Comparison of ENCODE assay signal across 31 cellular contexts in the genomic region with DNA sequence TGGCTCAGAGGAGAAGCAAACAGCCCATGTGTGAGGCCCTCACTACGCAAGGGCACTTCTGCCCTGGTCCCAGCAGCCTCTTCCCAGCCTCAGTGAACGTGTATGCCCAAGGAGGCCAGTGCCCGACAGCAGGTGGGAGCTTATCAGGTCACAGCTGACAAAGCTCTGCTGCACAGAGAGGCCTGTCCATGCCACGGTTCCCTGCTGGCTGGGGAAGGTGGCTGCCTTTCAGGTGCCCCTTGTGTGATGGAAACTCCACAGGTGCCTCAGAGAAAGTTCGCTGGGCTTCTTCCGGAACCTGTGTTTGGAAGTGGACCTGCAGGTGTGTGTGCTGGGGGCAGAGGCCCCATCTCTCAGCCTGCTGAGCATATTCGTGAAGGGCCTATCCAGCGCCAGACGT. TPM values are rescaled to one million over a fixed set of nuclear protein-coding genes. Genes with fewer than 3 reads are reported as not detected.
"Had no signal": no experiment of that assay in that cellular context is flagged by ENCODE, and none has a peak within 500 bp of the region (broad histone marks: within the 10 kb centered on the region; RNA-seq: fewer than 3 reads in every experiment).

No MANE protein-coding gene starts in this region.

- ATAC-seq: esophagus mucosa, gastrocnemius medialis, left lobe of liver, mucosa of descending colon, sciatic nerve had no signal

- H3K4me3 Mint-ChIP-seq: memory B cell, naive B cell had no signal

- H3K9ac ChIP-seq: parathyroid adenoma had no signal

- H3K4me1 ChIP-seq: gastrocnemius medialis, parathyroid adenoma, stomach, thyroid gland had no signal

- H3K9me3 ChIP-seq: gastrocnemius medialis, neutrophil, prostate gland, thyroid gland, vagina had no signal

- DNase-seq: cortex of kidney; foreskin fibroblast; gastrocnemius medialis; mucosa of descending colon; naive B cell; stimulated activated CD4-positive, alpha-beta T cell treated with anti-CD3 and anti-CD28 coated beads, Interleukin-12 subunit alpha, Interleukin-12 subunit beta, amount 100 ng/mL, for 4 hours; stimulated activated CD4-positive, alpha-beta T cell treated with anti-CD3 and anti-CD28 coated beads, Interleukin-1b, Interleukin-23, amount 100 ng/mL, for 48 hours; stimulated activated CD4-positive, alpha-beta T cell treated with anti-CD3 and anti-CD28 coated beads, Interleukin-4, amount 100 ng/mL, for 1 hour; stimulated activated CD8-positive, alpha-beta memory T cell treated with anti-CD3 and anti-CD28 coated beads, Interleukin-4, amount 100 ng/mL, for 48 hours; stimulated activated naive CD4-positive, alpha-beta T cell; stomach; thyroid gland; trophoblast cell had no signal

- H3K36me3 Mint-ChIP-seq: memory B cell had no signal

- H3K36me3 ChIP-seq: gastrocnemius medialis, neutrophil, prostate gland, right atrium auricular region, stomach, thyroid gland, vagina had no signal

- H3K4me1 Mint-ChIP-seq: memory B cell had no signal

- H3K4me3 ChIP-seq: gastrocnemius medialis, lung, mucosa of descending colon, prostate gland, right atrium auricular region, smooth muscle cell, stomach, thyroid gland, vagina had no signal

- FAIRE-seq: keratinocyte had no signal

- H3K27ac Mint-ChIP-seq: memory B cell, naive B cell had no signal

- H3K27ac ChIP-seq: epithelial cell of prostate, gastrocnemius medialis, neutrophil, parathyroid adenoma, right atrium auricular region, stomach, thyroid gland, vagina had no signal

RNA-seq across cellular contexts. Expression of a gene that starts 47.3 kb away (rescaled TPM):
- total RNA-seq: gastrocnemius medialis, glomerular endothelial cell, omental fat pad, right atrium auricular region, subcutaneous adipose tissue, temporal lobe, thyroid gland had no signal
- polyA plus RNA-seq: neural cell, smooth muscle cell had no signal
